Comparison of ENCODE assay signal across 16 cellular contexts in the genomic region with DNA sequence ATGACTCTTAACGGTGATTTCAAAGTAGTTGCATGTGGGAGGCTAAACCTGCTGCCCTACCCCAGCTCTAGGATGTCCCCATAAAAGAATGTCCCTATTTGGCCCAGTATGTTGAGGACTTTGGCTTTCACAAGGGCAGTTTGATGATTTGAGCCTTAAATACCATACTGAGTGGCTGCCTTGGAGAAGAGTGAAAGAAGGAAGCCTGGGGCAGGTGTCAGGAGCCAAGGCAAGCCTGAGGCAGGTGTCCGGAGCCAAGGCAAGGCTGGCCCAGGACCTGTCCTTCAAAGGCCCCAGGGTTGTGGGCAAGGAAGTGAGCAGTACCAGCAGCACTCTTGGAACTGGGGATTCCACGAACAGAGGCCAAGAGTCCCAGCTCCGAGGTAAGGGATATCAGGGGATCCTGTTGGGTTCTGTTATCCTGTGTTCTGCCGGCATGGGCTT. TPM values are rescaled to one million over a fixed set of nuclear protein-coding genes. Genes with fewer than 3 reads are reported as not detected.
DNase-seq lines count a peak whose midpoint lies in the region; ATAC-seq, FAIRE-seq and TF ChIP-seq lines count a peak whose summit lies in the region.
"Had no signal": no experiment of that assay in that cellular context is flagged by ENCODE, and none has a peak within 500 bp of the region (broad histone marks: within the 10 kb centered on the region; RNA-seq: fewer than 3 reads in every experiment).

No MANE protein-coding gene starts in this region.

- peaks cover 32 to 38% (median 36%) of the 10 kb centered on the region in 3 donors for H3K4me1 Mint-ChIP-seq in naive B cell

- H3K27me3 ChIP-seq in RWPE2 (ENCODE audit: insufficient read depth, poor library complexity, severe bottlenecking) = no peaks in the 10 kb centered on the region
- H3K27me3 ChIP-seq: dorsolateral prefrontal cortex, SJCRH30 had no signal

- FAIRE-seq in A549 (lab: Jason Lieb, UNC) = no peak

- H3K4me2 ChIP-seq in A549 = no peak overlapping the region

- TF ChIP-seq CTCF in A549 (IDR thresholded peaks at IDR 0.05) (no peak), RWPE2 (IDR thresholded peaks at IDR 0.05; ENCODE audit: poor library complexity, severe bottlenecking) (no peak)

- ATAC-seq in A549 = peak in 1 of 2 experiments; percentile 4; a peak in 2 of 6 replicates
- peak; percentile 6; the same call in 2 of the 3 replicates for ATAC-seq in RWPE2 (ENCODE audit: low read depth)
- ATAC-seq in naive B cell (ENCODE audit: low read depth in 2 of 2) = no peak
- ATAC-seq in HG03095 (IDR thresholded peaks at IDR 0.05; ENCODE audit: unreplicated experiment) = no peak

- no peaks in the 10 kb centered on the region for H3K9me3 ChIP-seq in A549
- H3K9me3 ChIP-seq in RWPE2 (ENCODE audit: severe bottlenecking) = no peaks in the 10 kb centered on the region
- H3K9me3 ChIP-seq: prostate gland, SJCRH30 had no signal

- peaks cover 6 to 12% of the 10 kb centered on the region in 2 donors for H3K36me3 Mint-ChIP-seq in naive B cell

- TF ChIP-seq POLR2A in A549 (IDR thresholded peaks at IDR 0.05; ENCODE audit: low read length) = no peak

- 91% methylated on average over 5 of the region's 5 CpGs for WGBS in A549 (ENCODE audit: missing lambda C conversion rate)

- DNase-seq in A549 (ENCODE audit: low read depth in 1 of 2, low spot score in 1 of 2) (no peak), D341Med (ENCODE audit: low spot score) (peak; percentile 37), RWPE2 (ENCODE audit: low spot score) (no peak), naive B cell (no peak), NCI-H1048 (lab: John Stamatoyannopoulos, UW) (no peak), islet precursor cell (no peak), kidney glomerular epithelial cell (lab: John Stamatoyannopoulos, UW) (no peak)
- DNase-seq: amygdala, dorsolateral prefrontal cortex, NCI-H187 treated with DMSO at 0.1 percent for 48 hours, NCI-H526 treated with DMSO at 0.1 percent for 48 hours, SJCRH30, WERI-Rb-1 had no signal

- peak overlapping the region in 2 of 8 donors; percentile 21 to 55 for H3K4me3 Mint-ChIP-seq in naive B cell

- H3K27ac ChIP-seq in A549 (0 out of 6 replicates have a peak overlapping the region, but pooled peaks of 1 of the 2 experiments have one; percentile 9), RWPE2 (ENCODE audit: poor library complexity, severe bottlenecking) (peak overlapping the region; percentile 17)
- H3K27ac ChIP-seq: C4-2B, dorsolateral prefrontal cortex, prostate gland, SJCRH30 had no signal

- no peaks in the 10 kb centered on the region for H3K9me3 Mint-ChIP-seq in naive B cell

- POLR2A ChIA-PET in A549 (lab: Yijun Ruan, JAX) = interaction anchor here (1.1 to 3.1 kb wide), 5 partner anchors 9 to 114 kb away, joined by 3 to 20 read pairs (median 9); no protein-coding TSS in a partner anchor

- CTCF ChIA-PET in A549 (lab: Yijun Ruan, JAX) = interaction anchor here (0.9 to 3.6 kb wide), 13 partner anchors 9 to 147 kb away, joined by 3 to 36 read pairs (median 4); a partner anchor contains a TSS

- H3K4me3 ChIP-seq in A549 (no peak overlapping the region), RWPE2 (ENCODE audit: severe bottlenecking) (no peak overlapping the region)
- H3K4me3 ChIP-seq: dorsolateral prefrontal cortex, prostate gland, SJCRH30 had no signal

- H3K4me1 ChIP-seq in A549 (peaks cover 38% of the 10 kb centered on the region; the same call in 2 of the 3 replicates), RWPE2 (ENCODE audit: insufficient read depth, poor library complexity, severe bottlenecking) (peaks cover 8% of the 10 kb centered on the region)
- H3K4me1 ChIP-seq: prostate gland had no signal

- no peak for TF ChIP-seq EP300 in A549 (IDR thresholded peaks at IDR 0.05)

- TF ChIP-seq RAD21 in A549 (conservative IDR thresholded peaks at IDR 0.05 in 1 of 2, IDR thresholded peaks at IDR 0.05 in 1 of 2) = no peak

- peak overlapping the region in 5 of 6 donors; percentile 36 to 88 (median 78) for H3K27ac Mint-ChIP-seq in naive B cell

- H3K36me3 ChIP-seq in RWPE2 (ENCODE audit: low read depth) = peaks cover 46% of the 10 kb centered on the region
- H3K36me3 ChIP-seq: prostate gland had no signal

- H3K27me3 Mint-ChIP-seq in naive B cell = no peaks in the 10 kb centered on the region

TF ChIP-seq in A549, 52 proteins besides CTCF, POLR2A, EP300 and RAD21:
- TF ChIP-seq RCOR1 (IDR thresholded peaks at IDR 0.05; ENCODE audit: low read depth, low read length) (no peak), CBX2 (IDR thresholded peaks at IDR 0.05; ENCODE audit: borderline replicate concordance, low read depth) (no peak), HOXA7 (CRISPR knock-in tag; IDR thresholded peaks at IDR 0.05) (0 out of 2 replicates have a peak, but pooled peaks have one; percentile 22), JUNB (IDR thresholded peaks at IDR 0.05) (no peak), CEBPB (IDR thresholded peaks at IDR 0.05) (no peak), ZFP36 (IDR thresholded peaks at IDR 0.05; ENCODE audit: borderline replicate concordance, partially characterized antibody) (no peak), SMC3 (IDR thresholded peaks at IDR 0.05) (no peak), RFX5 (IDR thresholded peaks at IDR 0.05) (no peak), SREBF2 (IDR thresholded peaks at IDR 0.05) (no peak), POLR2AphosphoS2 (conservative IDR thresholded peaks at IDR 0.05; ENCODE audit: low read length) (peak; percentile 73; the same call in 1 of the 2 replicates), FOSB (CRISPR knock-in tag; IDR thresholded peaks at IDR 0.05) (peak; percentile 42; the same call in 1 of the 2 replicates), ZSCAN20 (CRISPR knock-in tag; IDR thresholded peaks at IDR 0.05) (no peak), KDM1A (IDR thresholded peaks at IDR 0.05; ENCODE audit: low read depth) (no peak), CBX8 (IDR thresholded peaks at IDR 0.05) (no peak)
- TF ChIP-seq, protein P1, sequence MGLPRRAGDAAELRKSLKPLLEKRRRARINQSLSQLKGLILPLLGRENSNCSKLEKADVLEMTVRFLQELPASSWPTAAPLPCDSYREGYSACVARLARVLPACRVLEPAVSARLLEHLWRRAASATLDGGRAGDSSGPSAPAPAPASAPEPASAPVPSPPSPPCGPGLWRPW (IDR thresholded peaks at IDR 0.05) = no peak
- TF ChIP-seq, protein P2, sequence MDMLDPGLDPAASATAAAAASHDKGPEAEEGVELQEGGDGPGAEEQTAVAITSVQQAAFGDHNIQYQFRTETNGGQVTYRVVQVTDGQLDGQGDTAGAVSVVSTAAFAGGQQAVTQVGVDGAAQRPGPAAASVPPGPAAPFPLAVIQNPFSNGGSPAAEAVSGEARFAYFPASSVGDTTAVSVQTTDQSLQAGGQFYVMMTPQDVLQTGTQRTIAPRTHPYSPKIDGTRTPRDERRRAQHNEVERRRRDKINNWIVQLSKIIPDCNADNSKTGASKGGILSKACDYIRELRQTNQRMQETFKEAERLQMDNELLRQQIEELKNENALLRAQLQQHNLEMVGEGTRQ (IDR thresholded peaks at IDR 0.05) = no peak
- TF ChIP-seq, protein P3, sequence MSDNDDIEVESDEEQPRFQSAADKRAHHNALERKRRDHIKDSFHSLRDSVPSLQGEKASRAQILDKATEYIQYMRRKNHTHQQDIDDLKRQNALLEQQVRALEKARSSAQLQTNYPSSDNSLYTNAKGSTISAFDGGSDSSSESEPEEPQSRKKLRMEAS (IDR thresholded peaks at IDR 0.05) = no peak
- TF ChIP-seq, protein P4, sequence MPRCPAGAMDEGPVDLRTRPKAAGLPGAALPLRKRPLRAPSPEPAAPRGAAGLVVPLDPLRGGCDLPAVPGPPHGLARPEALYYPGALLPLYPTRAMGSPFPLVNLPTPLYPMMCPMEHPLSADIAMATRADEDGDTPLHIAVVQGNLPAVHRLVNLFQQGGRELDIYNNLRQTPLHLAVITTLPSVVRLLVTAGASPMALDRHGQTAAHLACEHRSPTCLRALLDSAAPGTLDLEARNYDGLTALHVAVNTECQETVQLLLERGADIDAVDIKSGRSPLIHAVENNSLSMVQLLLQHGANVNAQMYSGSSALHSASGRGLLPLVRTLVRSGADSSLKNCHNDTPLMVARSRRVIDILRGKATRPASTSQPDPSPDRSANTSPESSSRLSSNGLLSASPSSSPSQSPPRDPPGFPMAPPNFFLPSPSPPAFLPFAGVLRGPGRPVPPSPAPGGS (IDR thresholded peaks at IDR 0.05) = no peak

RNA-seq across cellular contexts. Expression of a gene that starts 18.6 kb away (rescaled TPM):
- polyA plus RNA-seq in A549 (2011; rRNA removed) (0.74 and 0.78 TPM in 2 replicates), A549 (2017; fragmentation: RNase III; extraction: RNeasy Plus Mini Kit Qiagen cat#74134 plus additional on column Dnase treatment) (0.30 to 0.59 TPM (median 0.41 TPM) in 3 replicates), naive B cell (ENCODE audit: low read depth in 6 of 6) (1 to 10 TPM in 1 of 6 donors, under 1 TPM in 4, not detected in 1; 0.22 to 1.0 (median 0.48) TPM)
- 0.16 and 0.44 TPM in 2 replicates for polyA plus RNA-seq in A549 (2012; cell fraction: cytosol; rRNA removed)
- 0.26 and 0.36 TPM in 2 replicates for polyA plus RNA-seq in A549 (2012; cell fraction: nucleus; rRNA removed)
- polyA minus RNA-seq in A549 (2011; rRNA and poly(A)+ RNA removed) = 0.25 and 0.58 TPM in 2 replicates

RNA-seq across cellular contexts. Expression of a gene that starts 27.2 kb away (rescaled TPM):
- polyA plus RNA-seq in A549 (2011; rRNA removed) (0.26 TPM in 1 of 2 replicates, not detected in the other), A549 (2017; fragmentation: RNase III; extraction: RNeasy Plus Mini Kit Qiagen cat#74134 plus additional on column Dnase treatment) (not detected in 3 replicates), naive B cell (ENCODE audit: low read depth in 6 of 6) (10 to 100 TPM; 21.6 to 54.4 (median 34.3) TPM)
- not detected in 2 replicates for polyA plus RNA-seq in A549 (2012; cell fraction: cytosol; rRNA removed)
- 0.06 and 0.07 TPM in 2 replicates for polyA plus RNA-seq in A549 (2012; cell fraction: nucleus; rRNA removed)
- polyA minus RNA-seq in A549 (2011; rRNA and poly(A)+ RNA removed) = not detected in 2 replicates

RNA-seq across cellular contexts. Expression of a gene that starts 29.5 kb away (rescaled TPM):
- polyA plus RNA-seq in A549 (2011; rRNA removed) (1.1 and 1.2 TPM in 2 replicates), A549 (2017; fragmentation: RNase III; extraction: RNeasy Plus Mini Kit Qiagen cat#74134 plus additional on column Dnase treatment) (1.1 to 2.0 TPM (median 1.3 TPM) in 3 replicates), naive B cell (ENCODE audit: low read depth in 6 of 6) (1 to 10 TPM in 2 of 6 donors, under 1 TPM in 4; 0.21 to 2.4 (median 0.79) TPM)
- 0.56 and 1.0 TPM in 2 replicates for polyA plus RNA-seq in A549 (2012; cell fraction: cytosol; rRNA removed)
- polyA plus RNA-seq in A549 (2012; cell fraction: nucleus; rRNA removed) = 0.54 and 0.76 TPM in 2 replicates
- polyA minus RNA-seq in A549 (2011; rRNA and poly(A)+ RNA removed) = 1.4 and 2.2 TPM in 2 replicates

Comparison
In these comparisons a context has a peak if more than half of its experiments do, and no peak if none do; other contexts are left out.
1. RNA of a gene that starts 27.2 kb away (polyA plus RNA-seq): 21.6 to 54.4 TPM in naive B cell; 0.06 to 0.26 TPM in A549; every median in the first group is over 10 times any median in the second.